In the genomic region with DNA sequence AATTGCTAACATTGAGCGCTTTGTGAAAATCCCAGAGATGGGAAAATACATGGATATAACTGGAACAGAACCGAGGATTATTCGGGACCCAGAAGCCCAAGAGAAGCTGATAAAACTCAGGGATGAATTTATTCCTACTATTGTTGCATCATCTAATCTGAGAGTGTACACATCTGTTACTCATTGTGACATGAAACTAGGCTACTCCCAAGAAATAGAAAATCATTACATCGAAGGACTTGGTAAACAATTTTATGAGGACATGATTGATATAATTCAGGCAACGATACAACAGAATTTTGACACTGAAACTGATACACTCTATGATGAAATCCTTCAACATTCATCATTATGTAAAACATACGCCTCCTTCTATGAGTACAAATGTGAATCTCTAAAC, we compare ENCODE assay signal across 19 cellular contexts.
DNase-seq lines count a peak whose midpoint lies in the region; ATAC-seq, FAIRE-seq and TF ChIP-seq lines count a peak whose summit lies in the region.
"Had no signal": no experiment of that assay in that cellular context is flagged by ENCODE, and none has a peak within 500 bp of the region (broad histone marks: within the 10 kb centered on the region; RNA-seq: fewer than 3 reads in every experiment).

No MANE protein-coding gene starts in this region.

- intact Hi-C loops in pancreas (cut with DNase I), result no loop called here

- TF ChIP-seq CTCF in fibroblast of the aortic adventitia (IDR thresholded peaks at IDR 0.05; ENCODE audit: insufficient read depth, low read length), result no peak
- no peak for TF ChIP-seq CTCF in pancreas (IDR thresholded peaks at IDR 0.05)

- H3K9me3 ChIP-seq in adipocyte (ENCODE audit: control insufficient read depth, low read length) (no peaks in the 10 kb centered on the region), pancreas (no peaks in the 10 kb centered on the region), SJCRH30 (replicated peaks) (no peaks in the 10 kb centered on the region)
- H3K9me3 ChIP-seq: MG63 had no signal

- peaks cover 3% of the 10 kb centered on the region for H3K4me1 ChIP-seq in adipocyte (ENCODE audit: control insufficient read depth, insufficient read depth, low read length)
- peaks cover 6 to 24% (median 7%) of the 10 kb centered on the region in 3 donors for H3K4me1 ChIP-seq in pancreas
- no peaks in the 10 kb centered on the region for H3K4me1 ChIP-seq in SJCRH30

- no peak overlapping the region for H3K9ac ChIP-seq in adipocyte (ENCODE audit: low read length)

- peak; percentile 20 for DNase-seq in DMS53 (lab: John Stamatoyannopoulos, UW)
- DNase-seq in adipocyte (ENCODE audit: low read depth), result peak; percentile 17
- DNase-seq in fibroblast of the aortic adventitia (ENCODE audit: low read depth), result peak; percentile 0
- no peak for DNase-seq in pancreas
- no peak for DNase-seq in SJCRH30
- no peak for DNase-seq in NCI-H526 treated with DMSO at 0.1 percent for 48 hours (lab: John Stamatoyannopoulos, UW)
- no peak for DNase-seq in ecto neural progenitor cell (ENCODE audit: low spot score)
- DNase-seq: COR-L47, DMS153, KG1, MG63, NCI-H187 treated with DMSO at 0.1 percent for 48 hours, NCI-H510A treated with DMSO at 0.1 percent for 48 hours had no signal

- H3K36me3 ChIP-seq in adipocyte (ENCODE audit: control insufficient read depth, insufficient read depth, low read length, severe bottlenecking) (no peaks in the 10 kb centered on the region), pancreas (no peaks in the 10 kb centered on the region), SJCRH30 (no peaks in the 10 kb centered on the region)
- H3K36me3 ChIP-seq: MG63 had no signal

- ATAC-seq in pancreas, result peak; percentile 14 to 59 (median 45)
- ATAC-seq in HG02798 (IDR thresholded peaks at IDR 0.05; ENCODE audit: poor library complexity, unreplicated experiment), result no peak
- ATAC-seq: GM23338 had no signal

- 40 to 45% methylated on average over 6 of the region's 6 CpGs for WGBS in pancreas, 2 donors

- H3K27ac ChIP-seq in pancreas (peak overlapping the region in 1 of 4 donors; percentile 15), SJCRH30 (no peak overlapping the region)
- H3K27ac ChIP-seq: HL-60 had no signal

- H3K27me3 ChIP-seq in adipocyte (replicated peaks; ENCODE audit: control insufficient read depth, insufficient read depth, low read length), result peaks cover 15% of the 10 kb centered on the region
- no peaks in the 10 kb centered on the region for H3K27me3 ChIP-seq in pancreas
- H3K27me3 ChIP-seq in SJCRH30, result peaks cover 3% of the 10 kb centered on the region; the same call in 1 of the 2 replicates
- H3K27me3 ChIP-seq: MG63 had no signal

- FAIRE-seq in pancreas (lab: Jason Lieb, UNC), result no peak
- FAIRE-seq: A204.1, GM18507, GM19239 had no signal

- H3K4me3 ChIP-seq in adipocyte (ENCODE audit: low read length), result no peak overlapping the region
- no peak overlapping the region for H3K4me3 ChIP-seq in fibroblast of the aortic adventitia (ENCODE audit: low read depth, low read length)
- no peak overlapping the region for H3K4me3 ChIP-seq in pancreas
- H3K4me3 ChIP-seq in SJCRH30, result no peak overlapping the region
- H3K4me3 ChIP-seq: GM23338, MG63 had no signal

Comparison
In these comparisons a context has a peak if more than half of its experiments do, and no peak if none do; other contexts are left out.
1. DNase-seq: peak in DMS53 (single experiment), adipocyte (single experiment) and fibroblast of the aortic adventitia (single experiment); none in pancreas (0 of 6), SJCRH30 (0 of 2), NCI-H526 treated with DMSO at 0.1 percent for 48 hours (single experiment) and ecto neural progenitor cell (single experiment).